8 cellular contexts compared by ENCODE assay signal in the genomic region with DNA sequence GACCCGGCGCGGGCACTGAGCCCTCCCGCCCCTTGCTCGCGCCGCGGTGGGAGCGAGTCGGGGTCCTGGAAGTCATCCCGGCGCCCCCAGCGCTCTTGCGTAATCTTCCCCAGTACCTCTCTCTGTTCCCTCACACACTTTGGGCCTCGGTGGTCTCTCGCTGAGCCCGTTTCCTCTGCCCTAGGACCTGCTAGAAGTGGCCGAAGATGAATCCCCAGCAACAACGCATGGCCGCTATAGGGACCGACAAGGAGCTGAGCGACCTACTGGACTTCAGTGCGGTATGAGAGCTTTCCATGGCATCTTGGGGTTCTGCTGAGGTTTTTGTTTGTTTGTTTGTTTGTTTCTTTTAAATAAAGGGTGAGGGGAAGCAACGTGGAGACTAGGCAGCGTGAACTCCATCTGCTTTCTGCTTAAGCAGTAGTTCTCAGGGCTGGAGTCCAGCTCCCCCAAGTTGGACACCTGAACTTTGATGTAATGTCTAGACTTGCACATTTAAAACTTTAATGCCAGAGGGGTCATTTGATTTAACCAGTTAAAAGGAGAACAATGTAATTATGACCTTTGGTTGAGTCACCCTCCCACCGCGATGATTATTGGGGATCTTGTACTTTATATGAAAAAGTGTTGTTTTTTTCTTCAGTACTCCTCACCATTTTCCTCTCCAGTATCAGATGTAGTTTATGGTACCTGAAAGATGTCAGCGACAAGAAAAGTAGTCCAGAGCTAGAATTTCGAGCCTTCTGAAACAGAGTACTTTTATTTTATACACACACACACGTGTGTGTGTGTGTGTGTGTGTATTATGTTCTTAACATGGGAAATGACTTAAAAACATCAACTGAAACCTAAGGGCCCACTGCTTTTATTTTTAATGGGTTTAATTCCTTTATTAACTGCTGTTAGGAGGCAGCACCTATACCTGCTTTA. TPM values are rescaled to one million over a fixed set of nuclear protein-coding genes. Genes with fewer than 3 reads are reported as not detected.
A peak's percentile ranks its signal among the peaks of the same experiment; 100 is the strongest.
DNase-seq lines count a peak whose midpoint lies in the region; ATAC-seq and TF ChIP-seq lines count a peak whose summit lies in the region.

No MANE protein-coding gene starts in this region.

- TF ChIP-seq CTCF in WI38 (IDR thresholded peaks at IDR 0.05; ENCODE audit: low read depth, low read length) (no peak), testis (IDR thresholded peaks at IDR 0.05) (no peak)

- DNase-seq in CD4-positive, CD25-positive, alpha-beta regulatory T cell = peak in 2 of 3 donors; percentile 14 to 44
- DNase-seq in ecto neural progenitor cell (ENCODE audit: low spot score) (peak; percentile 69), mesendoderm (peak; percentile 79), testis (peak; percentile 69), COLO829 (ENCODE audit: low spot score) (no peak)

- H3K4me3 Mint-ChIP-seq in CD4-positive, CD25-positive, alpha-beta regulatory T cell = peak overlapping the region; percentile 91 to 97 (median 94)
- H3K4me3 Mint-ChIP-seq in IgD-negative memory B cell = peak overlapping the region; percentile 83 to 96 (median 90)

- H3K18ac ChIP-seq in mesendoderm (ENCODE audit: low read length) = peak overlapping the region; percentile 91

- no peaks in the 10 kb centered on the region for H3K9me3 ChIP-seq in CD4-positive, CD25-positive, alpha-beta regulatory T cell (ENCODE audit: control insufficient read depth in 2 of 2, low read length in 2 of 2)
- H3K9me3 ChIP-seq in testis = no peaks in the 10 kb centered on the region

- no peaks in the 10 kb centered on the region for H3K27me3 ChIP-seq in CD4-positive, CD25-positive, alpha-beta regulatory T cell (ENCODE audit: control insufficient read depth, insufficient read depth, low read length)
- H3K27me3 ChIP-seq in mesendoderm (ENCODE audit: insufficient read depth, low read length, poor library complexity) = no peaks in the 10 kb centered on the region
- no peaks in the 10 kb centered on the region for H3K27me3 ChIP-seq in testis

- H3K79me2 ChIP-seq in mesendoderm (ENCODE audit: control insufficient read depth, insufficient read depth, low read length) = peaks cover 18% of the 10 kb centered on the region

- ATAC-seq in CD4-positive, CD25-positive, alpha-beta regulatory T cell (ENCODE audit: low read depth in 2 of 2) = no peak
- ATAC-seq in GM19397 (IDR thresholded peaks at IDR 0.05; ENCODE audit: unreplicated experiment) = peak; percentile 12

- H3K27ac ChIP-seq in CD4-positive, CD25-positive, alpha-beta regulatory T cell (ENCODE audit: insufficient read depth, low read length, poor library complexity, severe bottlenecking) = peak overlapping the region; percentile 79
- peak overlapping the region; percentile 87 for H3K27ac ChIP-seq in mesendoderm (ENCODE audit: low read depth, low read length)
- H3K27ac ChIP-seq in testis = peak overlapping the region; percentile 98

- H3K79me1 ChIP-seq in mesendoderm (ENCODE audit: low read length) = no peaks in the 10 kb centered on the region

- H4K8ac ChIP-seq in mesendoderm (ENCODE audit: low read depth, low read length) = no peak overlapping the region

- peak overlapping the region; percentile 92 for H3K56ac ChIP-seq in mesendoderm (ENCODE audit: low read length)

- intact Hi-C loops in testis (cut with DNase I; ENCODE audit: low total_unique reads) = no loop called here

- H3K4me1 Mint-ChIP-seq in CD4-positive, CD25-positive, alpha-beta regulatory T cell = peaks cover 42 to 68% (median 57%) of the 10 kb centered on the region in 4 donors
- peaks cover 28 to 32% (median 29%) of the 10 kb centered on the region in 3 donors for H3K4me1 Mint-ChIP-seq in IgD-negative memory B cell

- H3K4me3 ChIP-seq in CD4-positive, CD25-positive, alpha-beta regulatory T cell (ENCODE audit: low read depth, low read length) = peak overlapping the region; percentile 92
- peak overlapping the region; percentile 90 for H3K4me3 ChIP-seq in WI38 (ENCODE audit: low read depth, low read length)
- H3K4me3 ChIP-seq in mesendoderm (ENCODE audit: low read length) = peak overlapping the region; percentile 43
- peak overlapping the region; percentile 94 to 95 for H3K4me3 ChIP-seq in testis

- peak overlapping the region; percentile 72 for H3K9ac ChIP-seq in mesendoderm (ENCODE audit: low read length)

- peak overlapping the region; percentile 74 for H3K4ac ChIP-seq in mesendoderm (ENCODE audit: low read depth, low read length)

- no peak overlapping the region for H2BK5ac ChIP-seq in mesendoderm (ENCODE audit: low read length)

- no peak overlapping the region for H2BK120ac ChIP-seq in mesendoderm (ENCODE audit: low read depth, low read length)

- H2AK5ac ChIP-seq in mesendoderm (ENCODE audit: low read length) = no peak overlapping the region

- peaks cover 12% of the 10 kb centered on the region for H3K36me3 Mint-ChIP-seq in CD4-positive, CD25-positive, alpha-beta regulatory T cell
- H3K36me3 Mint-ChIP-seq in IgD-negative memory B cell = peaks cover 2% of the 10 kb centered on the region

- H4K5ac ChIP-seq in mesendoderm (ENCODE audit: low read length) = no peak overlapping the region

- peak overlapping the region; percentile 5 to 95 (median 90) for H3K27ac Mint-ChIP-seq in CD4-positive, CD25-positive, alpha-beta regulatory T cell
- H3K27ac Mint-ChIP-seq in IgD-negative memory B cell = peak overlapping the region; percentile 80 to 96 (median 91)

- H3K4me2 ChIP-seq in mesendoderm (ENCODE audit: low read length) = peak overlapping the region; percentile 49

- TF ChIP-seq POLR2A in testis (IDR thresholded peaks at IDR 0.05) = no peak

- H3K27me3 Mint-ChIP-seq in CD4-positive, CD25-positive, alpha-beta regulatory T cell = peaks cover 5% of the 10 kb centered on the region
- H3K27me3 Mint-ChIP-seq in IgD-negative memory B cell = no peaks in the 10 kb centered on the region

- WGBS in mesendoderm (ENCODE audit: extremely low coverage, insufficient coverage, low lambda C conversion rate) = no CpG with 5 or more reads among the region's 30 CpGs
- 2% methylated on average over 18 to 29 of the region's 30 CpGs for WGBS in testis, 2 donors

- H3K4me1 ChIP-seq in CD4-positive, CD25-positive, alpha-beta regulatory T cell (ENCODE audit: control insufficient read depth, insufficient read depth, low read length, poor library complexity, severe bottlenecking) = peaks cover 46% of the 10 kb centered on the region
- H3K4me1 ChIP-seq in mesendoderm (ENCODE audit: control insufficient read depth, low read depth, low read length) (no peaks in the 10 kb centered on the region), testis (peaks cover 16% of the 10 kb centered on the region)

- H3K9me3 Mint-ChIP-seq in CD4-positive, CD25-positive, alpha-beta regulatory T cell = no peaks in the 10 kb centered on the region
- no peaks in the 10 kb centered on the region for H3K9me3 Mint-ChIP-seq in IgD-negative memory B cell

- no peak overlapping the region for H2BK15ac ChIP-seq in mesendoderm (replicated peaks; ENCODE audit: low read depth)

- H3K36me3 ChIP-seq in CD4-positive, CD25-positive, alpha-beta regulatory T cell (ENCODE audit: control insufficient read depth, insufficient read depth, low read length) = peaks cover 5% of the 10 kb centered on the region
- H3K36me3 ChIP-seq in mesendoderm (ENCODE audit: control insufficient read depth, insufficient read depth, low read length) (no peaks in the 10 kb centered on the region), testis (ENCODE audit: low read depth, missing control alignments) (no peaks in the 10 kb centered on the region)

- peak overlapping the region; percentile 54 for H3K23ac ChIP-seq in mesendoderm (ENCODE audit: low read length)

RNA-seq across cellular contexts. Expression of a gene that starts 1.5 kb away (rescaled TPM):
- total RNA-seq in CD4-positive, CD25-positive, alpha-beta regulatory T cell = 83.7 TPM
- 10 to 100 TPM; 45.7 to 71.6 (median 63.7) TPM for polyA plus RNA-seq in CD4-positive, CD25-positive, alpha-beta regulatory T cell
- 58.0 TPM for polyA plus RNA-seq in IgD-negative memory B cell
- polyA plus RNA-seq in mesendoderm (2013, experiment 1 of 2) = 42.7 TPM
- polyA plus RNA-seq in mesendoderm (2013, experiment 2 of 2) = 38.4 TPM
- 100 to 1,000 TPM; 146 to 152 TPM for total RNA-seq in testis
- 51.8 TPM for polyA plus RNA-seq in testis (ENCODE audit: insufficient read depth, low read depth, low replicate concordance)

Comparison
In these comparisons a context has a peak if more than half of its experiments do, and no peak if none do; other contexts are left out.
1. H3K4me3 ChIP-seq: peak in every context shown above with its lines; median percentile 94 in testis; 92 in CD4-positive, CD25-positive, alpha-beta regulatory T cell; 90 in WI38; 43 in mesendoderm.